15 cellular contexts compared by ENCODE assay signal in the genomic region with DNA sequence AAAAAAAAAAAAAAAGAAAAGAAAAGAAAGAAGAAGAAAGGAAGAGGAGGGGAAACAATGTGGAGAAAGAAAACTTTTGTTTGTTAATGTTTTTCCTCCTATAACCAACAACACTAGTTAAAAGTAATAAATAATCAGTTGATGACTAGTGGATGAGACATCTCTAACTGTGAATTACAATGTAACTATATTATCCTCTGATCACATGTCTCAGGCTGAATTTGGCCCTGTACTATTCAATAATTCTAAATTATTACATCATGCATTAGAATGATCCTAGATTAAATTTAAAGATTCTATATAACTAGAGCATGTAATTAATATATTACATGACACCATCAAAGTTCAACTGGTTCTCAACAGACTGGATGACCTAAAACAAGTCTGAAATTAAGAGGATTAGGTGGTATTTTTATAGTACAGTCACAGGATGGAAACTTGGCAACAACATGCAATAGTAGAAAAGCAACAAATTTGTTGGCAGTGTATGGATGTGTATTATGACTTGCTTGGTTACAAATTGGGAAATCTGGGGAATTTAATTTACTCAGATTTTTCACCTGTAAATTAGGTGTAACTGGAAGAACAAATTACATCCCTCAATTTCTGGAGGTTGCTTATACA.
A peak's percentile ranks its signal among the peaks of the same experiment; 100 is the strongest.
DNase-seq lines count a peak whose midpoint lies in the region; ATAC-seq and TF ChIP-seq lines count a peak whose summit lies in the region.
"Had no signal": no experiment of that assay in that cellular context is flagged by ENCODE, and none has a peak within 500 bp of the region (broad histone marks: within the 10 kb centered on the region; RNA-seq: fewer than 3 reads in every experiment).

No MANE protein-coding gene starts in this region.

- H3K4me1 Mint-ChIP-seq in chondrocyte (ENCODE audit: low read depth) (peaks cover 14% of the 10 kb centered on the region), osteocyte (ENCODE audit: unreplicated experiment) (peaks cover 11% of the 10 kb centered on the region)

- TF ChIP-seq CTCF in chondrocyte (IDR thresholded peaks at IDR 0.05) (no peak), osteocyte (IDR thresholded peaks at IDR 0.05) (no peak)

- H3K4me3 Mint-ChIP-seq in chondrocyte (ENCODE audit: unreplicated experiment), result no peak overlapping the region
- no peak overlapping the region for H3K4me3 Mint-ChIP-seq in osteocyte (ENCODE audit: unreplicated experiment)

- DNase-seq in LHCN-M2 (ENCODE audit: low read depth) (peak; percentile 8), chondrocyte (ENCODE audit: low spot score) (no peak), fibroblast of peridontal ligament (ENCODE audit: extremely low read depth) (peak; percentile 10), osteocyte (ENCODE audit: extremely low spot score, unreplicated experiment) (no peak)
- DNase-seq: DMS 273 treated with DMSO at 0.1 percent for 48 hours, GDM1, HCEC 1CT, NCI-H1436, NCI-H2029 treated with DMSO at 0.1 percent for 48 hours, NCI-H510A, NCI-H774 had no signal

- H3K27ac Mint-ChIP-seq in chondrocyte (ENCODE audit: unreplicated experiment), result peak overlapping the region; percentile 80
- H3K27ac Mint-ChIP-seq in osteocyte (ENCODE audit: unreplicated experiment), result peak overlapping the region; percentile 75

- H3K27me3 Mint-ChIP-seq in chondrocyte (ENCODE audit: low read depth) (no peaks in the 10 kb centered on the region), osteocyte (ENCODE audit: unreplicated experiment) (peaks cover 4% of the 10 kb centered on the region)

- peaks cover 5% of the 10 kb centered on the region for H3K9me3 Mint-ChIP-seq in chondrocyte (ENCODE audit: low read depth)
- peaks cover 4% of the 10 kb centered on the region for H3K9me3 Mint-ChIP-seq in osteocyte (ENCODE audit: unreplicated experiment)

- H3K36me3 Mint-ChIP-seq in chondrocyte (ENCODE audit: low read depth) (peaks cover under 1% of the 10 kb centered on the region), osteocyte (ENCODE audit: unreplicated experiment) (peaks cover 2% of the 10 kb centered on the region)

- ATAC-seq in GM18870 (IDR thresholded peaks at IDR 0.05; ENCODE audit: unreplicated experiment) (no peak), HG02884 (IDR thresholded peaks at IDR 0.05; ENCODE audit: unreplicated experiment) (no peak), GM19455 (IDR thresholded peaks at IDR 0.05; ENCODE audit: unreplicated experiment) (no peak), HG03139 (IDR thresholded peaks at IDR 0.05; ENCODE audit: unreplicated experiment) (no peak)

Comparison
In these comparisons a context has a peak if more than half of its experiments do, and no peak if none do; other contexts are left out.
1. DNase-seq: peak in LHCN-M2 (single experiment) and fibroblast of peridontal ligament (single experiment); none in chondrocyte (single experiment) and osteocyte (single experiment).